Comparison of ENCODE assay signal across 1 cellular context in genomic region chr22:29945435-29945834, GRCh38.
TF ChIP-seq lines count a peak whose summit lies in the region.

No MANE protein-coding gene starts in this region.

TF ChIP-seq in HEK293, 187 proteins besides CTCF, POLR2A, EP300 and RAD21 (continued from another document):
- TF ChIP-seq ZSCAN4 (tag by site-specific recombination; IDR thresholded peaks at IDR 0.05), result no peak
- no peak for TF ChIP-seq ZNF274 (IDR thresholded peaks at IDR 0.05; ENCODE audit: low read length)
- no peak for TF ChIP-seq ZNF274 (tag by site-specific recombination; IDR thresholded peaks at IDR 0.05; ENCODE audit: borderline replicate concordance)
- TF ChIP-seq ZNF629 (tag by site-specific recombination; IDR thresholded peaks at IDR 0.05), result no peak
- no peak for TF ChIP-seq ZNF214 (tag by site-specific recombination; IDR thresholded peaks at IDR 0.05; ENCODE audit: borderline replicate concordance)
- TF ChIP-seq ZNF677 (tag by site-specific recombination; IDR thresholded peaks at IDR 0.05), result no peak
TF ChIP-seq in HEK293: peak in this region for 3.
